ENCODE assay signal across 11 cellular contexts in genomic region chr3:11226042-11226370, GRCh38. TPM values are rescaled to one million over a fixed set of nuclear protein-coding genes. Genes with fewer than 3 reads are reported as not detected.
DNase-seq lines count a peak whose midpoint lies in the region; ATAC-seq and TF ChIP-seq lines count a peak whose summit lies in the region.
"Had no signal": no experiment of that assay in that cellular context is flagged by ENCODE, and none has a peak within 500 bp of the region (broad histone marks: within the 10 kb centered on the region; RNA-seq: fewer than 3 reads in every experiment).

No MANE protein-coding gene starts in this region.

- no peak for TF ChIP-seq EP300 in gastroesophageal sphincter (IDR thresholded peaks at IDR 0.05)

- no peak for DNase-seq in HFF-Myc (ENCODE audit: extremely low read depth, low read depth)
- DNase-seq in effector CD8-positive, alpha-beta T cell (lab: John Stamatoyannopoulos, UW) = no peak
- no peak for DNase-seq in dedifferentiated amniotic fluid mesenchymal stem cell (ENCODE audit: extremely low spot score)
- DNase-seq: activated naive CD4-positive, alpha-beta T cell treated with anti-CD3 and anti-CD28 coated beads for 36 hours; erythroblast had no signal

- H3K9me3 ChIP-seq in gastroesophageal sphincter = no peaks in the 10 kb centered on the region

- no peak for TF ChIP-seq POLR2A in gastroesophageal sphincter (IDR thresholded peaks at IDR 0.05)

- peaks cover 0 to 11% (median 6%) of the 10 kb centered on the region in 3 donors for H3K4me1 ChIP-seq in gastroesophageal sphincter

- H3K36me3 ChIP-seq in gastroesophageal sphincter = no peaks in the 10 kb centered on the region

- peak overlapping the region; percentile 86 for H3K27ac ChIP-seq in VCaP
- H3K27ac ChIP-seq in gastroesophageal sphincter = peak overlapping the region; percentile 45 to 80 (median 70)
- H3K27ac ChIP-seq in skin epidermis = peak overlapping the region in 19 of 21 experiments; percentile 67 to 90 (median 80)
- H3K27ac ChIP-seq: KMS-11 had no signal

- WGBS in gastroesophageal sphincter (ENCODE audit: low coverage in 1 of 2), 2 donors = 86 to 94% methylated on average over 5 to 6 of the region's 6 CpGs

- no peak for ATAC-seq in gastroesophageal sphincter
- ATAC-seq in GM21619 (IDR thresholded peaks at IDR 0.05; ENCODE audit: unreplicated experiment) = no peak
- ATAC-seq in GM21423 (IDR thresholded peaks at IDR 0.05; ENCODE audit: unreplicated experiment) = no peak

- H3K4me3 ChIP-seq in HFF-Myc (replicated peaks; ENCODE audit: low read depth, low read length) (peak overlapping the region; percentile 23), gastroesophageal sphincter (no peak overlapping the region), skin epidermis (peak overlapping the region in 5 of 7 experiments; percentile 17 to 32 (median 30))

- no peaks in the 10 kb centered on the region for H3K27me3 ChIP-seq in gastroesophageal sphincter

- TF ChIP-seq CTCF in HFF-Myc (IDR thresholded peaks at IDR 0.05; ENCODE audit: low read depth, low read length, missing control alignments) = no peak
- no peak for TF ChIP-seq CTCF in VCaP (conservative IDR thresholded peaks at IDR 0.05)
- TF ChIP-seq CTCF in gastroesophageal sphincter (IDR thresholded peaks at IDR 0.05) = no peak

RNA-seq across cellular contexts. Expression of gene ATG7, which starts 46.2 kb away (rescaled TPM):
- 10 to 100 TPM; 28.3 to 64.9 (median 36.5) TPM for total RNA-seq in gastroesophageal sphincter

Comparison
In these comparisons a context has a peak if more than half of its experiments do, and no peak if none do; other contexts are left out.
1. H3K4me3 ChIP-seq: peak in HFF-Myc (single experiment) and skin epidermis (5 of 7); none in gastroesophageal sphincter (0 of 2).
2. Peak in every context shown above with its lines, with median percentiles within 50 percentile points of each other: H3K27ac ChIP-seq.